In the genomic region with DNA sequence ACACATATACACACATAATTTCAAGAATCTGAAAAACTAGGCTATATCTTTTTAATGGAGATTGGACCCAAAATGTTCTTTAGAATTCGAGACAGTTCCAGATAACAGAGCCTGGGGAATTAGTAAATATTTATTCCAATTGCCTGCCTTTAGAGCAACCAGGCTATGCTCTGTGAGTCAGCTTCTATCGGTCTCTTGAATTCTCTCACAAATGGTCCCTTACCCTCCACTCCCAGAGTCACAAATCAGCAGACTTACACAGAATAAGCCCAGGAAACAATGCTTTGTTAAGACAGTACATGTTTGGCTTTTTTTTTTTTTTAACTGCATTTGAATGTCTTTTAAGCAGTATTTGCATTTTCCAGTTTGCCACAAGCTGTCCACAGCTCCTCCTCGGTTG, we compare ENCODE assay signal across 26 cellular contexts.
DNase-seq lines count a peak whose midpoint lies in the region; ATAC-seq, FAIRE-seq and TF ChIP-seq lines count a peak whose summit lies in the region.
"Had no signal": no experiment of that assay in that cellular context is flagged by ENCODE, and none has a peak within 500 bp of the region (broad histone marks: within the 10 kb centered on the region; RNA-seq: fewer than 3 reads in every experiment).

No MANE protein-coding gene starts in this region.

- no peak overlapping the region for H3K9ac ChIP-seq in H1 (replicated peaks in 1 of 4; ENCODE audit: extremely low read depth in 1 of 4, low read depth in 3 of 4, low read length in 3 of 4)
- H3K9ac ChIP-seq: BLaER1 had no signal

- no peak overlapping the region for H3K18ac ChIP-seq in H1 (ENCODE audit: extremely low read depth, low read length)

- no peak for TF ChIP-seq EP300 in H1 (IDR thresholded peaks at IDR 0.05; ENCODE audit: borderline replicate concordance in 1 of 2, low read depth in 2 of 2, low read length in 2 of 2)

- no peak for TF ChIP-seq POLR2A in H1 (IDR thresholded peaks at IDR 0.05; ENCODE audit: control extremely low read depth in 1 of 2, low read depth in 2 of 2, low read length in 2 of 2)

- no peak overlapping the region for H2AK5ac ChIP-seq in H1 (ENCODE audit: low read depth, low read length)

- H3K79me2 ChIP-seq in H1 (ENCODE audit: control insufficient read depth in 1 of 2, insufficient read depth in 2 of 2, low read length in 2 of 2), result no peaks in the 10 kb centered on the region

- ATAC-seq in stimulated activated memory B cell treated with anti-CD40 and anti-IgM and Interleukin-4, amounts not matched to agents 10 μg/mL and 1 μg/mL and 100 μg/mL, for 72 hours, result no peak

- no peaks in the 10 kb centered on the region for H3K27me3 Mint-ChIP-seq in activated T-cell treated with anti-CD3 and anti-CD28 coated beads, Interleukin-2, amount 50 U/mL, for 24 hours
- no peaks in the 10 kb centered on the region for H3K27me3 Mint-ChIP-seq in stimulated activated memory B cell treated with anti-CD40 and anti-IgM and Interleukin-4, amounts not matched to agents 10 μg/mL and 1 μg/mL and 100 μg/mL, for 72 hours
- H3K27me3 Mint-ChIP-seq: CD4-positive, CD25-positive, alpha-beta regulatory T cell had no signal

- peak overlapping the region; percentile 44 for H3K27ac Mint-ChIP-seq in activated T-cell treated with anti-CD3 and anti-CD28 coated beads, Interleukin-2, amount 50 U/mL, for 24 hours
- H3K27ac Mint-ChIP-seq in stimulated activated memory B cell treated with anti-CD40 and anti-IgM and Interleukin-4, amounts not matched to agents 10 μg/mL and 1 μg/mL and 100 μg/mL, for 72 hours, result peak overlapping the region; percentile 14
- H3K27ac Mint-ChIP-seq: H9, HFFc6 had no signal

- H4K5ac ChIP-seq in H1 (ENCODE audit: insufficient read length, low read depth, low read length), result no peak overlapping the region

- POLR2A ChIA-PET in H1 (lab: Charles Lee; ENCODE audit: partially characterized antibody), result no interaction called here

- H2BK12ac ChIP-seq in H1 (ENCODE audit: low read depth, low read length), result no peak overlapping the region

- no peak overlapping the region for H3K4me3 Mint-ChIP-seq in activated T-cell treated with anti-CD3 and anti-CD28 coated beads, Interleukin-2, amount 50 U/mL, for 24 hours
- no peak overlapping the region for H3K4me3 Mint-ChIP-seq in stimulated activated memory B cell treated with anti-CD40 and anti-IgM and Interleukin-4, amounts not matched to agents 10 μg/mL and 1 μg/mL and 100 μg/mL, for 72 hours
- H3K4me3 Mint-ChIP-seq: CD4-positive, CD25-positive, alpha-beta regulatory T cell; H9; HFFc6 had no signal

- H3K27ac ChIP-seq in H1 (ENCODE audit: low read depth, low read length), result no peak overlapping the region
- H3K27ac ChIP-seq: BLaER1 had no signal

- H3K23me2 ChIP-seq in H1 (ENCODE audit: low read depth, low read length), result no peaks in the 10 kb centered on the region

- 86% methylated on average over 3 of the region's 3 CpGs; no CpG with 5 or more reads in 1 of the 2 experiments for WGBS in H1 (ENCODE audit: extremely low coverage in 1 of 2, insufficient coverage in 1 of 2, insufficient read length in 1 of 2, insufficient replicate concordance in 2 of 2, low coverage in 1 of 2, low lambda C conversion rate in 2 of 2, missing lambda C conversion rate in 1 of 2), 2 experiments

- no peak overlapping the region for H2BK5ac ChIP-seq in H1 (ENCODE audit: low read depth, low read length)

- H2BK120ac ChIP-seq in H1 (replicated peaks; ENCODE audit: low read depth, low read length), result no peak overlapping the region

- 0 out of 2 replicates have a peak overlapping the region, but pooled peaks have one; percentile 86 for H2AFZ ChIP-seq in H1 (ENCODE audit: low read length)

- FAIRE-seq in H1 (lab: Jason Lieb, UNC), result no peak
- FAIRE-seq: G401.6 had no signal

- H3K23ac ChIP-seq in H1 (ENCODE audit: insufficient read length), result no peak overlapping the region

- TF ChIP-seq CTCF in H1 (IDR thresholded peaks at IDR 0.05; ENCODE audit: control extremely low read depth in 1 of 3, insufficient read depth in 1 of 3, low read depth in 1 of 3, low read length in 3 of 3), result no peak

- H2BK20ac ChIP-seq in H1 (ENCODE audit: low read length), result no peak overlapping the region

- H3K9me3 Mint-ChIP-seq in activated T-cell treated with anti-CD3 and anti-CD28 coated beads, Interleukin-2, amount 50 U/mL, for 24 hours, result peaks cover 10% of the 10 kb centered on the region
- H3K9me3 Mint-ChIP-seq in stimulated activated memory B cell treated with anti-CD40 and anti-IgM and Interleukin-4, amounts not matched to agents 10 μg/mL and 1 μg/mL and 100 μg/mL, for 72 hours, result peaks cover 5% of the 10 kb centered on the region

- H3K36me3 ChIP-seq in H1 (ENCODE audit: control insufficient read depth in 2 of 4, insufficient read depth in 4 of 4, low read length in 3 of 4), result no peaks in the 10 kb centered on the region
- H3K36me3 ChIP-seq: BLaER1 had no signal

- H3K4ac ChIP-seq in H1 (replicated peaks; ENCODE audit: insufficient read length, low read depth, low read length), result no peak overlapping the region

- no peak overlapping the region for H3K56ac ChIP-seq in H1 (replicated peaks; ENCODE audit: insufficient read length, low read depth, low read length)

- DNase-seq in activated T-cell treated with anti-CD3 and anti-CD28 coated beads, Interleukin-2, amount 50 U/mL, for 24 hours, result no peak
- DNase-seq in activated T-cell treated with anti-CD3 and anti-CD28 coated beads for 4 hours (no peak), M059J (ENCODE audit: low read depth) (peak; percentile 42), H1 (ENCODE audit: low read depth in 1 of 2, low spot score in 2 of 2) (no peak), COLO668 (lab: John Stamatoyannopoulos, UW; ENCODE audit: unreplicated experiment) (no peak), EL (no peak)
- DNase-seq in activated naive CD4-positive, alpha-beta T cell treated with Interleukin-2 at 50 U/mL for 16 hours, result no peak
- DNase-seq: 8988T; ACHN; CD4-positive, CD25-positive, alpha-beta regulatory T cell; COR-L47; DMS53; H9; HFFc6; KG1; MM.1S; NCI-H1048; NCI-H1417; NCI-H1694; NCI-H2029 treated with DMSO at 0.1 percent for 48 hours; NCI-H446 treated with DMSO at 0.1 percent for 48 hours; Right ventricle myocardium superior; RPMI8226 had no signal

- H3K4me1 Mint-ChIP-seq in activated T-cell treated with anti-CD3 and anti-CD28 coated beads, Interleukin-2, amount 50 U/mL, for 24 hours (ENCODE audit: low read depth), result peaks cover 65% of the 10 kb centered on the region
- H3K4me1 Mint-ChIP-seq in stimulated activated memory B cell treated with anti-CD40 and anti-IgM and Interleukin-4, amounts not matched to agents 10 μg/mL and 1 μg/mL and 100 μg/mL, for 72 hours, result peaks cover 42% of the 10 kb centered on the region

- H3K27me3 ChIP-seq in H1 (replicated peaks in 1 of 4; ENCODE audit: control insufficient read depth in 3 of 4, extremely low read depth in 1 of 4, insufficient read depth in 3 of 4, low read length in 3 of 4), result no peaks in the 10 kb centered on the region
- H3K27me3 ChIP-seq: BLaER1 had no signal

- CTCF ChIA-PET in H1 (lab: Charles Lee; ENCODE audit: partially characterized antibody), result no interaction called here

- H3K79me1 ChIP-seq in H1 (ENCODE audit: low read depth, low read length), result no peaks in the 10 kb centered on the region

- no peak overlapping the region for H4K91ac ChIP-seq in H1 (replicated peaks; ENCODE audit: insufficient read length, low read length)

- peaks cover 11% of the 10 kb centered on the region for H3K36me3 Mint-ChIP-seq in activated T-cell treated with anti-CD3 and anti-CD28 coated beads, Interleukin-2, amount 50 U/mL, for 24 hours (ENCODE audit: low read depth)
- H3K36me3 Mint-ChIP-seq in stimulated activated memory B cell treated with anti-CD40 and anti-IgM and Interleukin-4, amounts not matched to agents 10 μg/mL and 1 μg/mL and 100 μg/mL, for 72 hours, result no peaks in the 10 kb centered on the region
- H3K36me3 Mint-ChIP-seq: CD4-positive, CD25-positive, alpha-beta regulatory T cell had no signal

- H4K20me1 ChIP-seq in H1 (replicated peaks in 1 of 2; ENCODE audit: control insufficient read depth in 1 of 2, insufficient read depth in 2 of 2, low read length in 2 of 2), result no peaks in the 10 kb centered on the region
- H4K20me1 ChIP-seq: BLaER1 had no signal

- H3K4me2 ChIP-seq in H1 (ENCODE audit: insufficient read depth in 1 of 2, low read depth in 2 of 2, low read length in 2 of 2), result no peak overlapping the region
- H3K4me2 ChIP-seq: BLaER1 had no signal

- TF ChIP-seq RAD21 in H1 (IDR thresholded peaks at IDR 0.05 in 1 of 2, conservative IDR thresholded peaks at IDR 0.05 in 1 of 2; ENCODE audit: low read depth in 2 of 2, low read length in 2 of 2), result no peak

- no peak overlapping the region for H4K8ac ChIP-seq in H1 (ENCODE audit: extremely low read depth, insufficient read depth, low read length)

- H2BK15ac ChIP-seq in H1 (ENCODE audit: low read length), result no peak overlapping the region

- H3K9me3 ChIP-seq in H1 (ENCODE audit: insufficient read depth in 2 of 2, low read depth in 1 of 2, low read length in 1 of 2), result peaks cover 0 to 3% of the 10 kb centered on the region in 2 experiments; a peak in 1 of 4 replicates

- H3K4me3 ChIP-seq in H1 (ENCODE audit: extremely low read depth in 1 of 4, insufficient read depth in 2 of 4, low read depth in 3 of 4, low read length in 4 of 4), result no peak overlapping the region
- H3K4me3 ChIP-seq: BLaER1 had no signal

- no peak overlapping the region for H3K14ac ChIP-seq in H1 (ENCODE audit: insufficient read length)

- H3K4me1 ChIP-seq in H1 (replicated peaks in 1 of 4; ENCODE audit: control insufficient read depth in 3 of 4, insufficient read depth in 4 of 4, low read length in 3 of 4), result peaks cover 0 to 3% (median 0%) of the 10 kb centered on the region in 4 experiments; a peak in 1 of 7 replicates
- H3K4me1 ChIP-seq: BLaER1 had no signal

TF ChIP-seq in H1, 55 proteins besides CTCF, POLR2A, EP300 and RAD21:
- TF ChIP-seq BRCA1 (IDR thresholded peaks at IDR 0.05; ENCODE audit: low read depth, low read length) (no peak), BACH1 (IDR thresholded peaks at IDR 0.05; ENCODE audit: low read length) (no peak), RBBP5 (IDR thresholded peaks at IDR 0.05; ENCODE audit: borderline replicate concordance, low read depth, low read length) (no peak), TEAD4 (IDR thresholded peaks at IDR 0.05; ENCODE audit: low read depth, low read length) (no peak), NRF1 (IDR thresholded peaks at IDR 0.05; ENCODE audit: low read depth, low read length) (no peak)
